ENCODE assay signal across 11 cellular contexts in the genomic region with DNA sequence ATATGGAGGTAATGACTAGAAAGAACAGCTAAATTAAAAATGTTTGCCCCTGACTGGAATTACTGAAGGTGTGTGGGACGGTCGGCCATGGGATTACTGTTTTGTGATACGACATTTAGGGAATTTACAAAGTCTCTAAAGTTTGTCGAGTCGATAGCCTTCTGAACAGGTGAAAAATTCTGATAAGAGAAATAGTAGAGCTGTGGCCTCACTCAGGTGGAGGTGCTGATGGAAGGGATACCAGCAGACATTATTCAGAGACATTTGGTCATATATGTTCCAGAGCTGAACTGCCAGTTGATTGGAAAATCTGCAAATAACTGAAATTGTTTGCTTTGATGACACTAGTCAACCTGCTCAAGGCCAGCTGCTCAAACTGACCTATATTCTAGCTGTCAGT.
"Had no signal": no experiment of that assay in that cellular context is flagged by ENCODE, and none has a peak within 500 bp of the region (broad histone marks: within the 10 kb centered on the region; RNA-seq: fewer than 3 reads in every experiment).

No MANE protein-coding gene starts in this region.

- H3K4me2 ChIP-seq: GM23338 had no signal

- H3K36me3 ChIP-seq: HAP-1 had no signal

- H3K9me3 Mint-ChIP-seq: GM23338, H9, HFFc6 had no signal

- DNase-seq: GM23248, GOT3, H7, H9, HCEC 1CT, HFFc6 had no signal

- H3K4me1 Mint-ChIP-seq: GM23338, H9 had no signal

- H3K9ac ChIP-seq: GM23248 had no signal

- H3K4me3 Mint-ChIP-seq: GM23338, H9, HFFc6 had no signal

- ATAC-seq: GM23338, HCT116 had no signal

- H3K27ac Mint-ChIP-seq: GM23338, H9, HFFc6 had no signal

- H2AFZ ChIP-seq: GM23248 had no signal

- H3K4me1 ChIP-seq: HAP-1 had no signal

- FAIRE-seq: H1, H54 had no signal

- H3K9me3 ChIP-seq: HAP-1 had no signal

- H3K4me3 ChIP-seq: GM23248, GM23338, HAP-1 had no signal

- H3K27ac ChIP-seq: GM23248 had no signal
